Comparison of ENCODE assay signal across 8 cellular contexts in genomic region chr7:111752022-111752582, GRCh38.
DNase-seq lines count a peak whose midpoint lies in the region; ATAC-seq and TF ChIP-seq lines count a peak whose summit lies in the region.

No MANE protein-coding gene starts in this region.

- H3K4me3 ChIP-seq in SJSA1 = no peak overlapping the region

- peak; percentile 94 for ATAC-seq in GM21786 (IDR thresholded peaks at IDR 0.05; ENCODE audit: unreplicated experiment)
- peak; percentile 61 to 76 for ATAC-seq in activated naive CD4-positive, alpha-beta T cell treated with anti-CD3 and anti-CD28 coated beads, Interleukin-2, amount 50 U/mL, for 72 hours
- ATAC-seq in left ventricle myocardium superior = peak; percentile 54

- TF ChIP-seq CTCF in GM10266 (IDR thresholded peaks at IDR 0.05; ENCODE audit: control insufficient read depth, insufficient read depth, low read depth, missing control alignments) = peak; percentile 76
- peak; percentile 97 for TF ChIP-seq CTCF in LNCAP (IDR thresholded peaks at IDR 0.05)

- H3K36me3 ChIP-seq in SJSA1 = no peaks in the 10 kb centered on the region

- DNase-seq in GM10266 (ENCODE audit: extremely low spot score) (peak; percentile 55), SJSA1 (ENCODE audit: low read depth in 1 of 2, low spot score in 2 of 2) (peak; percentile 22 to 56), left ventricle myocardium superior (peak; percentile 59), KG1 (lab: John Stamatoyannopoulos, UW) (no peak)
- DNase-seq in activated naive CD4-positive, alpha-beta T cell treated with anti-CD3 and anti-CD28 coated beads, Interleukin-2, amount 50 U/mL, for 72 hours (ENCODE audit: low spot score in 2 of 2) = peak in 1 of 2 donors; percentile 76
- peak; percentile 40 to 68 (median 45) for DNase-seq in stimulated activated CD4-positive, alpha-beta T cell treated with anti-CD3 and anti-CD28 coated beads, Interleukin-12 subunit alpha, Interleukin-12 subunit beta, amount 100 ng/mL, for 48 hours (ENCODE audit: low read depth in 2 of 3, low spot score in 1 of 3)

- H3K36me3 Mint-ChIP-seq in activated naive CD4-positive, alpha-beta T cell treated with anti-CD3 and anti-CD28 coated beads, Interleukin-2, amount 50 U/mL, for 72 hours = no peaks in the 10 kb centered on the region

- H3K27ac Mint-ChIP-seq in activated naive CD4-positive, alpha-beta T cell treated with anti-CD3 and anti-CD28 coated beads, Interleukin-2, amount 50 U/mL, for 72 hours = no peak overlapping the region

- H3K9me3 Mint-ChIP-seq in activated naive CD4-positive, alpha-beta T cell treated with anti-CD3 and anti-CD28 coated beads, Interleukin-2, amount 50 U/mL, for 72 hours = no peaks in the 10 kb centered on the region

- no peaks in the 10 kb centered on the region for H3K27me3 ChIP-seq in SJSA1 (replicated peaks)

- intact Hi-C loops in left ventricle myocardium superior (cut with micrococcal nuclease) = loop anchor here (10.0 kb wide), 1 partner anchor 103 kb away; no protein-coding TSS in a partner anchor

- no peaks in the 10 kb centered on the region for H3K9me3 ChIP-seq in SJSA1 (replicated peaks)

- no peak overlapping the region for H3K27ac ChIP-seq in SJSA1

- no peaks in the 10 kb centered on the region for H3K4me1 ChIP-seq in SJSA1 (replicated peaks)
